9 cellular contexts compared by ENCODE assay signal in the genomic region with DNA sequence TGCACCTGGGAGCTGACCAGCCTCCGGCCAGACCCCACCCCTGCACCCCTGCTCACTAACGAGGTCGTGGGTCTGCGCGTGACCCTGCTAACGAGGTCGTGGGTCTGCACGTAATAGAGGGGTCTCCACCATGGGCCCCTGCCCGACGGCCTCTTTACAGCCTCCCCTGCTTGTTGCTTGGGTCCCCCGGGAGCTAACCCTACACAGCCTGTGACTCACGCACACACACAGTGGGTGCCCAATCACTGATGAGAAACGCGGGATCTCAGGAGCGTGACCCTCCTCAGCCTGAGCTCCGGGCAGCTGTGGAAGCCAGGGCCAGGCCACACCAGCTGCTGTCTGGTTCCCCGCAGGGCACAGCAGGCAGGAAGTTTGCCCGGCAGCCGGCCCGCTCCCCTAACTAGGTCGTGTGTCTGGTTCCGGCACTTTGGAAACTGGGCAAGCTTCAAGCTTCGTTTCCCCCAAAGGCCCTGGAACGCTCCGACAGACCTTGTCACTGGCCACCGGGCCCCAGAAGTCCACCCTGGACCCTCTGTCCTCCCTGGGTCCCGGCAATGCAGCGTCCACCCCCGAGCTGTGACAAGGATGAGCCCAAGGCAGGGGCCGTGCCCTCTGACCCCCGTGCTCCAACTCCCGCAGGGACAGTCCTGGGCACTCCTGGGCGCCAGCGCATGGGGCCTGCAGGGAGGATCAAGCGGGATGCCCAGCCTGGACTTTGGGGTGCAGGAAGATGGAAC. TPM values are rescaled to one million over a fixed set of nuclear protein-coding genes. Genes with fewer than 3 reads are reported as not detected.
DNase-seq lines count a peak whose midpoint lies in the region; ATAC-seq and TF ChIP-seq lines count a peak whose summit lies in the region.
"Had no signal": no experiment of that assay in that cellular context is flagged by ENCODE, and none has a peak within 500 bp of the region (broad histone marks: within the 10 kb centered on the region; RNA-seq: fewer than 3 reads in every experiment).

No MANE protein-coding gene starts in this region.

- H3K36me3 Mint-ChIP-seq in Caco-2 (ENCODE audit: insufficient read depth, unreplicated experiment): peaks cover 5% of the 10 kb centered on the region

- H3K4me1 Mint-ChIP-seq in Caco-2 (ENCODE audit: low read depth, unreplicated experiment): no peaks in the 10 kb centered on the region

- TF ChIP-seq CTCF in Caco-2 (IDR thresholded peaks at IDR 0.05; ENCODE audit: insufficient read depth in 1 of 2, low read depth in 1 of 2, low read length in 1 of 2, severe bottlenecking in 1 of 2, unreplicated experiment in 1 of 2) (no peak), LNCaP clone FGC (IDR thresholded peaks at IDR 0.05; ENCODE audit: control insufficient read depth, extremely low read depth, insufficient read depth) (no peak), astrocyte of the spinal cord (IDR thresholded peaks at IDR 0.05; ENCODE audit: low read depth, low read length) (no peak), mucosa of descending colon (IDR thresholded peaks at IDR 0.05) (no peak), omental fat pad (IDR thresholded peaks at IDR 0.05) (no peak)

- no peaks in the 10 kb centered on the region for H3K9me3 ChIP-seq in Caco-2
- H3K9me3 ChIP-seq in mucosa of descending colon: no peaks in the 10 kb centered on the region

- ATAC-seq in mucosa of descending colon: no peak
- no peak for ATAC-seq in GM21786 (IDR thresholded peaks at IDR 0.05; ENCODE audit: unreplicated experiment)
- no peak for ATAC-seq in omental fat pad (ENCODE audit: low FRiP score)

- H3K4me1 ChIP-seq in Caco-2 (peaks cover 28% of the 10 kb centered on the region), mucosa of descending colon (ENCODE audit: low read depth) (peaks cover 43% of the 10 kb centered on the region)

- intact Hi-C loops in Caco-2 (cut with micrococcal nuclease; ENCODE audit: unreplicated experiment) (loop anchor here (5.0 kb wide), 4 partner anchors 36 to 421 kb away; a partner anchor contains a TSS), mucosa of descending colon (cut with DNase I, micrococcal nuclease) (loop anchor here (5.0 kb wide), 1 partner anchor 436 kb away; no protein-coding TSS in a partner anchor)

- peak overlapping the region; percentile 21 for H3K27ac Mint-ChIP-seq in Caco-2 (ENCODE audit: unreplicated experiment)

- no peak overlapping the region for H3K4me3 Mint-ChIP-seq in Caco-2 (ENCODE audit: unreplicated experiment)

- in situ Hi-C loops in astrocyte of the spinal cord (cut with HindIII; ENCODE audit: low sequenced_read_pairs): no loop called here

- POLR2A ChIA-PET in Caco-2 (lab: Charles Lee): interaction anchor here (0.6 to 2.2 kb wide), 2 partner anchors 8 to 16 kb away, joined by 3 to 11 read pairs; a partner anchor contains a TSS

- DNase-seq in Caco-2: no peak
- DNase-seq in LNCaP clone FGC (ENCODE audit: low read depth): peak; percentile 19
- peak; percentile 37 for DNase-seq in astrocyte of the spinal cord (ENCODE audit: low read depth, low spot score)
- DNase-seq in mucosa of descending colon: peak; percentile 58 to 71 (median 70)
- DNase-seq in NCI-H226: no peak
- no peak for DNase-seq in omental fat pad (ENCODE audit: low spot score)
- DNase-seq in NCI-H2171 treated with DMSO at 0.1 percent for 48 hours (lab: John Stamatoyannopoulos, UW): no peak
- DNase-seq: activated CD4-positive, alpha-beta T cell treated with anti-CD3 and anti-CD28 coated beads for 1 hour had no signal

- no peaks in the 10 kb centered on the region for H3K27me3 ChIP-seq in Caco-2 (replicated peaks; ENCODE audit: control insufficient read depth, insufficient read depth, low read length)

- H3K36me3 ChIP-seq in Caco-2 (ENCODE audit: control insufficient read depth, insufficient read depth, low read length) (no peaks in the 10 kb centered on the region), mucosa of descending colon (ENCODE audit: low read depth) (no peaks in the 10 kb centered on the region)

- CTCF ChIA-PET in Caco-2 (lab: Charles Lee): interaction anchor here (0.6 to 2.6 kb wide), 7 partner anchors 10 to 503 kb away, joined by 3 to 62 read pairs (median 4); no protein-coding TSS in a partner anchor

- no peaks in the 10 kb centered on the region for H3K27me3 Mint-ChIP-seq in Caco-2 (ENCODE audit: insufficient read depth, unreplicated experiment)

- H3K4me3 ChIP-seq in Caco-2 (ENCODE audit: low read depth, low read length): no peak overlapping the region
- H3K4me3 ChIP-seq in LNCaP clone FGC (ENCODE audit: low read depth, low read length): peak overlapping the region; percentile 51
- H3K4me3 ChIP-seq in astrocyte of the spinal cord (ENCODE audit: low read depth, low read length): no peak overlapping the region
- peak overlapping the region; percentile 42 for H3K4me3 ChIP-seq in mucosa of descending colon

- no TSS peak for BruUV-seq in Caco-2 (replicated peaks; lab: Mats Ljungman, UMichigan)

- H3K9me3 Mint-ChIP-seq in Caco-2 (ENCODE audit: unreplicated experiment): no peaks in the 10 kb centered on the region

RNA-seq across cellular contexts. Expression of a gene that starts 0.8 kb away (rescaled TPM):
- total RNA-seq in Caco-2 (2022) (0.42 and 0.64 TPM in 2 replicates), mucosa of descending colon (10 to 100 TPM; 39.5 to 91.7 (median 87.1) TPM), omental fat pad (under 1 TPM in 3 of 4 donors, not detected in 1; 0.12 to 0.63 (median 0.28) TPM)

RNA-seq across cellular contexts. Expression of a gene that starts 11.1 kb away (rescaled TPM):
- not detected in 2 replicates for total RNA-seq in Caco-2 (2022)
- total RNA-seq in mucosa of descending colon: under 1 TPM; 0.25 to 0.52 (median 0.27) TPM
- total RNA-seq in omental fat pad: not detected

RNA-seq across cellular contexts. Expression of a gene that starts 15.8 kb away (rescaled TPM):
- total RNA-seq in Caco-2 (2022) (511 and 634 TPM in 2 replicates), mucosa of descending colon (100 to 1,000 TPM; 263 to 672 (median 537) TPM), omental fat pad (100 to 1,000 TPM in 1 of 4 donors, 10 to 100 TPM in 3; 22.2 to 108 (median 75.8) TPM)

RNA-seq across cellular contexts. Expression of a gene that starts 17.6 kb away (rescaled TPM):
- 0.39 TPM in 1 of 2 replicates, not detected in the other for total RNA-seq in Caco-2 (2022)
- total RNA-seq in mucosa of descending colon: under 1 TPM in 2 of 3 donors, not detected in 1; 0.19 to 0.25 TPM
- total RNA-seq in omental fat pad: under 1 TPM in 2 of 4 donors, not detected in 2; 0.19 to 0.38 TPM

RNA-seq across cellular contexts. Expression of a gene that starts 37.5 kb away (rescaled TPM):
- total RNA-seq in Caco-2 (2022): 25.2 and 32.0 TPM in 2 replicates
- 10 to 100 TPM in 1 of 3 donors, 1 to 10 TPM in 2; 1.3 to 15.0 (median 2.7) TPM for total RNA-seq in mucosa of descending colon
- total RNA-seq in omental fat pad: 1 to 10 TPM in 3 of 4 donors, not detected in 1; 2.1 to 4.7 (median 2.8) TPM

Comparison
In these comparisons a context has a peak if more than half of its experiments do, and no peak if none do; other contexts are left out.
1. DNase-seq: peak in LNCaP clone FGC (single experiment), astrocyte of the spinal cord (single experiment) and mucosa of descending colon (3 of 3); none in Caco-2 (0 of 2), NCI-H226 (single experiment), omental fat pad (single experiment) and NCI-H2171 treated with DMSO at 0.1 percent for 48 hours (single experiment).
2. H3K4me3 ChIP-seq: peak in LNCaP clone FGC (single experiment) and mucosa of descending colon (single experiment); none in Caco-2 (single experiment) and astrocyte of the spinal cord (single experiment).
3. RNA of a gene that starts 0.8 kb away (total RNA-seq): 39.5 to 91.7 TPM in mucosa of descending colon; 0.42 to 0.64 TPM in Caco-2 and 0.12 to 0.63 TPM in omental fat pad; every median in the first group is over 10 times any median in the second.